8 cellular contexts compared by ENCODE assay signal in genomic region chr4:80201326-80202151, GRCh38. TPM values are rescaled to one million over a fixed set of nuclear protein-coding genes. Genes with fewer than 3 reads are reported as not detected.
DNase-seq lines count a peak whose midpoint lies in the region; ATAC-seq and TF ChIP-seq lines count a peak whose summit lies in the region.

No MANE protein-coding gene starts in this region.

- H3K9me3 ChIP-seq in MG63, result no peaks in the 10 kb centered on the region
- no peaks in the 10 kb centered on the region for H3K9me3 ChIP-seq in neutrophil

- H3K4me3 ChIP-seq in MG63 (peak overlapping the region; percentile 57), neutrophil (ENCODE audit: low read depth in 1 of 2, low read length in 1 of 2) (peak overlapping the region; percentile 75 to 95)

- DNase-seq in AML-193 (lab: John Stamatoyannopoulos, UW), result peak; percentile 48 to 52
- DNase-seq in MG63, result no peak
- peak; percentile 28 for DNase-seq in activated CD8-positive, alpha-beta memory T cell treated with anti-CD3 and anti-CD28 coated beads, Interleukin-2, amount 50 U/mL, for 24 hours (ENCODE audit: extremely low read depth)
- peak; percentile 49 for DNase-seq in ureter (ENCODE audit: low spot score)
- DNase-seq in NCI-H446 (lab: John Stamatoyannopoulos, UW), result no peak

- ATAC-seq in GM21381 (IDR thresholded peaks at IDR 0.05; ENCODE audit: unreplicated experiment) (peak; percentile 5), esophagus mucosa (peak; percentile 25)

- no peaks in the 10 kb centered on the region for H3K27me3 ChIP-seq in MG63
- H3K27me3 ChIP-seq in neutrophil, result peaks cover 88% of the 10 kb centered on the region

- peaks cover 24 to 31% of the 10 kb centered on the region in 2 experiments for H3K4me1 ChIP-seq in neutrophil (ENCODE audit: control insufficient read depth in 1 of 2, insufficient read depth in 1 of 2, low read depth in 1 of 2, low read length in 1 of 2)

- peak overlapping the region; percentile 74 for H3K27ac ChIP-seq in neutrophil

- H3K36me3 ChIP-seq in MG63, result no peaks in the 10 kb centered on the region
- H3K36me3 ChIP-seq in neutrophil, result no peaks in the 10 kb centered on the region

- TF ChIP-seq CTCF in neutrophil (IDR thresholded peaks at IDR 0.05), result no peak

RNA-seq across cellular contexts. Expression of gene PRDM8, which starts 4.2 kb away (rescaled TPM):
- 0.49 and 3.6 TPM in 2 replicates for total RNA-seq in MG63 (2014; rRNA removed; shearing (Covaris generic); ENCODE audit: low replicate concordance)
- total RNA-seq in esophagus mucosa (0.40 TPM), ureter (8.3 TPM)

Comparison
In these comparisons a context has a peak if more than half of its experiments do, and no peak if none do; other contexts are left out.
1. DNase-seq: peak in AML-193 (2 of 2), activated CD8-positive, alpha-beta memory T cell treated with anti-CD3 and anti-CD28 coated beads, Interleukin-2, amount 50 U/mL, for 24 hours (single experiment) and ureter (single experiment); none in MG63 (single experiment) and NCI-H446 (0 of 2).